Comparison of ENCODE assay signal across 1 cellular context in genomic region chr22:28689796-28690195, GRCh38. TPM values are rescaled to one million over a fixed set of nuclear protein-coding genes. Genes with fewer than 3 reads are reported as not detected.
"Had no signal": no experiment of that assay in that cellular context is flagged by ENCODE, and none has a peak within 500 bp of the region (broad histone marks: within the 10 kb centered on the region; RNA-seq: fewer than 3 reads in every experiment).

No MANE protein-coding gene starts in this region.

RNA-seq across cellular contexts. Expression of gene TTC28, which starts 10.2 kb away (rescaled TPM):
- total RNA-seq: MCF 10A had no signal
